ENCODE assay signal across 7 cellular contexts in genomic region chr19:43339243-43339930, GRCh38. TPM values are rescaled to one million over a fixed set of nuclear protein-coding genes. Genes with fewer than 3 reads are reported as not detected.
"Had no signal": no experiment of that assay in that cellular context is flagged by ENCODE, and none has a peak within 500 bp of the region (broad histone marks: within the 10 kb centered on the region; RNA-seq: fewer than 3 reads in every experiment).

No MANE protein-coding gene starts in this region.

RNA-seq across cellular contexts. Expression of gene CD177, which starts 14.1 kb away (rescaled TPM):
- total RNA-seq: activated B cell treated with CpG ODN at 0.5 μM for 24 hours; activated CD4-positive, alpha-beta memory T cell treated with anti-CD3 and anti-CD28 coated beads for 36 hours; activated CD4-positive, alpha-beta T cell treated with anti-CD3 and anti-CD28 coated beads, Interleukin-2, amount 10 ng/mL, durations not matched to agents 7 days and 5 days; activated T-cell treated with anti-CD3 and anti-CD28 coated beads, Interleukin-2, amount 50 U/mL, for 4 hours; astrocyte; NCI-H460; T-cell had no signal
